10 cellular contexts compared by ENCODE assay signal in the genomic region with DNA sequence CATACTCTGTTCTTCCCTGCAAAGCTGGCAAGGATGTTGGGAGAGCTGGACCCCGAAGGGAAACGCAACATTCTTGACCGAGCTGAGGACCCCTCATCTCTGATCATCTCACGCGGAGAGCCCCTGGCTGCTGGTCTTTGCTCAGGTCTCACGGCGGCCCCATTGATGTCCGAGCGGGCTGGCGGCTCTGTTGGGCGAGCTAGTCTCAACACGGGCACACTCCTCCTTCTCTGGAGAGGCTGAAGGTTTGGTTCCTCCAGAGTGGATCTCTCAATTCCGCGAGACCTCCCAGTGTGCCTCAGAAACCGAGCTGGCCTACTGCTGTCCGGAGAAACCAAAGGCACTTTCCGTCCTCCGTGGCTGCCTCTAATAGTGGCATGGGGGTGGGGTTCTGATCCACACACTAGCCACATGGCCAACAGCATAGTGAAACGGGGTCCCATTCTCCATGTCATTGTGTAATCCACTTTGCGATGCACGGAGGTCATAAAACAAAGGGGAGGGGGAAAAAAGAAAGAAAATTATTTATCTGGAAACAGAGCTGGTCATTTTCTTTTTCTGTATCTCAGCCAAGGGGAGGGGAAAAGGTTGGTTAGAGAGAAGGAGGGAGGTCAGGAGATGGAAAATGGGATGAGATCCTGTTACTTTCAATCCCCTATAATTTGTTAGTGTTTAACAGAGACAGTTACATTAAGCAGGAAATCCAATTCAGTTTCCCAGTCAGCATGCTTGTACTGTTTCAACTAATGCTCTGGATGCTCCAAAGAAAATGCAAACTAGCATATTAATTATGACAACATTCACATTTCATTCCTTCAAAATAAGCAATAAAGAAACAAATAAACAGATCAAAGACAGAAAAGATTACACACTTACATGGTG. TPM values are rescaled to one million over a fixed set of nuclear protein-coding genes. Genes with fewer than 3 reads are reported as not detected.
DNase-seq lines count a peak whose midpoint lies in the region; ATAC-seq and TF ChIP-seq lines count a peak whose summit lies in the region.
"Had no signal": no experiment of that assay in that cellular context is flagged by ENCODE, and none has a peak within 500 bp of the region (broad histone marks: within the 10 kb centered on the region; RNA-seq: fewer than 3 reads in every experiment).

No MANE protein-coding gene starts in this region.

- no peak for DNase-seq in PC-9
- no peak for DNase-seq in epithelial cell of esophagus (ENCODE audit: low read depth)
- DNase-seq in transverse colon, result no peak
- DNase-seq in pons (ENCODE audit: low spot score), result no peak
- no peak for DNase-seq in immature natural killer cell
- DNase-seq in omental fat pad (ENCODE audit: low spot score), result no peak
- DNase-seq: midbrain; NCI-H2081; stimulated activated CD4-positive, alpha-beta T cell treated with anti-CD3 and anti-CD28 coated beads, Interleukin-1b, Interleukin-23, amount 100 ng/mL, for 48 hours had no signal

- peaks cover 18 to 21% of the 10 kb centered on the region in 2 donors for H3K4me1 Mint-ChIP-seq in immature natural killer cell

- H3K4me2 ChIP-seq in PC-9, result peak overlapping the region; percentile 94

- H3F3A ChIP-seq in PC-9 (ENCODE audit: insufficient read depth, low read depth), result peaks cover 21% of the 10 kb centered on the region

- no peaks in the 10 kb centered on the region for H3K9me3 Mint-ChIP-seq in immature natural killer cell

- H3K4me3 Mint-ChIP-seq in immature natural killer cell, result no peak overlapping the region

- H3K4me1 ChIP-seq in PC-9 (replicated peaks; ENCODE audit: insufficient read depth) (peaks cover 44% of the 10 kb centered on the region), muscle layer of duodenum (ENCODE audit: control insufficient read depth in 1 of 2, insufficient read depth in 2 of 2, low read length in 2 of 2) (peaks cover 0 to 15% of the 10 kb centered on the region in 2 donors), transverse colon (peaks cover 0 to 39% (median 2%) of the 10 kb centered on the region in 4 donors)

- no peaks in the 10 kb centered on the region for H3K9me3 ChIP-seq in PC-9 (ENCODE audit: insufficient read depth, low read depth)
- no peaks in the 10 kb centered on the region for H3K9me3 ChIP-seq in muscle layer of duodenum (ENCODE audit: control insufficient read depth in 1 of 2, low read length in 2 of 2)
- H3K9me3 ChIP-seq in transverse colon, result no peaks in the 10 kb centered on the region

- intact Hi-C loops in PC-9 (cut with micrococcal nuclease; ENCODE audit: unreplicated experiment) (loop anchor here (2.0 to 5.0 kb wide), 2 partner anchors 17 to 988 kb away; no protein-coding TSS in a partner anchor), transverse colon (cut with DNase I; ENCODE audit: low total_unique reads) (loop anchor here (5.0 kb wide), 1 partner anchor 338 kb away; a partner anchor contains a TSS)

- H2AFZ ChIP-seq in PC-9, result peak overlapping the region; percentile 73

- H3K27me3 Mint-ChIP-seq in immature natural killer cell (ENCODE audit: low read depth in 3 of 3), result peaks cover 2 to 5% (median 3%) of the 10 kb centered on the region in 3 donors

- TF ChIP-seq CTCF in PC-9 (conservative IDR thresholded peaks at IDR 0.05), result no peak
- TF ChIP-seq CTCF in epithelial cell of esophagus (IDR thresholded peaks at IDR 0.05; ENCODE audit: insufficient read depth, low read depth, low read length, missing control alignments), result no peak
- no peak for TF ChIP-seq CTCF in transverse colon (IDR thresholded peaks at IDR 0.05)
- TF ChIP-seq CTCF in omental fat pad (IDR thresholded peaks at IDR 0.05), result no peak

- WGBS in transverse colon (ENCODE audit: low coverage in 1 of 2), 2 donors, result 79% methylated on average over 21 of the region's 21 CpGs; no CpG with 5 or more reads in 1 of the 2 donors

- in situ Hi-C loops in transverse colon (cut with MboI; ENCODE audit: low pct_ligation_motif_present in 1 of 4, low pct_unique_long_range_greater_than_20kb in 1 of 4, low sequenced_read_pairs in 3 of 4), result loop anchor here (5.0 to 25.0 kb wide), 6 partner anchors 175 to 648 kb away; a partner anchor contains a TSS

- CTCF ChIA-PET in PC-9 (lab: Charles Lee), result no interaction called here

- H4K20me1 ChIP-seq in PC-9 (ENCODE audit: insufficient read depth), result no peaks in the 10 kb centered on the region

- no peaks in the 10 kb centered on the region for H3K36me3 Mint-ChIP-seq in immature natural killer cell

- TF ChIP-seq POLR2A in transverse colon (IDR thresholded peaks at IDR 0.05), result no peak

- H3K79me2 ChIP-seq in PC-9 (ENCODE audit: low read depth), result 0 out of 2 replicates have a peak, but pooled peaks cover 6% of the 10 kb centered on the region

- no peak overlapping the region for H3K27ac Mint-ChIP-seq in immature natural killer cell

- H3K27ac ChIP-seq in PC-9 (peak overlapping the region; percentile 94), muscle layer of duodenum (ENCODE audit: low read length) (peak overlapping the region; percentile 87), transverse colon (peak overlapping the region; percentile 74 to 87 (median 82))

- H3K36me3 ChIP-seq in PC-9 (ENCODE audit: low read depth) (no peaks in the 10 kb centered on the region), muscle layer of duodenum (ENCODE audit: control insufficient read depth in 1 of 2, insufficient read depth in 2 of 2, low read length in 2 of 2) (peaks cover 0 to 7% of the 10 kb centered on the region in 2 donors), transverse colon (no peaks in the 10 kb centered on the region)

- H3K27me3 ChIP-seq in PC-9 (ENCODE audit: insufficient read depth, low read depth) (no peaks in the 10 kb centered on the region), muscle layer of duodenum (ENCODE audit: low read depth, low read length) (no peaks in the 10 kb centered on the region), transverse colon (peaks cover 6% of the 10 kb centered on the region)

- no peaks in the 10 kb centered on the region for H3K9me2 ChIP-seq in PC-9 (ENCODE audit: insufficient read depth)

- no peak for ATAC-seq in omental fat pad (ENCODE audit: low FRiP score)

- H3K4me3 ChIP-seq in PC-9 (peak overlapping the region; percentile 69; the same call in 1 of the 2 replicates), epithelial cell of esophagus (ENCODE audit: low read length) (peak overlapping the region; percentile 49), muscle layer of duodenum (ENCODE audit: low read depth in 1 of 2, low read length in 2 of 2) (peak overlapping the region; percentile 64 to 67), transverse colon (peak overlapping the region in 3 of 4 donors; percentile 22 to 42 (median 25))

- no TSS peak for BruUV-seq in PC-9 (replicated peaks; lab: Mats Ljungman, UMichigan)

- POLR2A ChIA-PET in PC-9 (lab: Charles Lee; ENCODE audit: unreplicated experiment), result interaction anchor here (0.5 kb wide), 1 partner anchor 61 kb away, joined by 3 read pairs; no protein-coding TSS in a partner anchor

- no peak for TF ChIP-seq EP300 in transverse colon (IDR thresholded peaks at IDR 0.05; ENCODE audit: low read depth)

RNA-seq across cellular contexts. Expression of a gene that starts 1.3 kb away (rescaled TPM):
- total RNA-seq in PC-9 (2021) (142 and 162 TPM in 2 replicates), transverse colon (10 to 100 TPM in 2 of 4 donors, 1 to 10 TPM in 2; 6.4 to 55.3 (median 18.4) TPM), omental fat pad (100 to 1,000 TPM in 3 of 4 donors, 10 to 100 TPM in 1; 42.9 to 278 (median 225) TPM)
- under 1 TPM in 1 of 3 donors, not detected in 2; 0.20 TPM for polyA plus RNA-seq in immature natural killer cell
